In the genomic region with DNA sequence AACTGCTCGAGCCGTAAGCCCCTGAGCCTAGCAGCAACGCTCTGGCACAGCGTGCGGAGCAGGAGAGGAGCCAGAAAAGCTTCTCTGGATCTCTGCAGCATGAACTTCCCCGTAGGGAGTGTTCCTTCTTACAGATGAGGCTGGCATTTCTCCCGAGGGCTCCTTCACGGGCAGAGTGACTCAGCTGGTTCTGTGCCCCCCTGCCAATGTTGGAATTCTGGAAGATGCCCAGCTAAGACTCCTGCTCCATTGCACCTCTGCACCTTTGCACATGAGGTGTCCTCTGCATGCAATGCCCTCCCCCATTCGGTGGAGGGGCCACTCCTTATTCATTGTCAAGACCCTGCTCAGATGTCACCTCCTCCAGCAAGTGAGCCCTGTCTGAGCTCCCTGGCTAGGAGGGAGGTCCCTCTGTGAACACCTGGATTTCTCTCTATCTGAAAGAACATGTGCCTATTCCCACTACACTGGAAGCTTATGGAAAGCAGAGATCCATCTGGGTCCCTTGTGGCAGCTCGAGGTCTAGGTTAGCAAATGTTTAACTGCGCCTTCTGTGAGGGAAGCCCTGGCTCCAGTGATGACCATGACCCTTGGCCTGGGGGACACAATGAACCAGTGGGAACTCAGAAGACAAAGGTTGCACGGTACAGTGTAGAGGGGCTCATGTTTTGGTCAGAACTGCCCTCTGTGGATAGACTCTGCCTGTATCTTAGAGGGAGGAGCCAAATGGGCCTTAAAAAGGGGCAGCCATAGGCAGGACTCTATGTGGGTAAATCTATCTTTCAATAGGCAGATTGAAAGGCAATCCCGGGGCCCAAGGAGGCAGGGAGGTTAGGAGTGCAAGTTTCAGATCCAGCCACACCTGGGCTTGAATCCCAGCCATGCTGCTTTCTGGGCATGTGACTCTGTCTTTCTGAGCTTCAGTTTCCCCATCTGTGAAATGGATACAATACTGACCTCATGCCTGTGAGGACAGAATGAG, we compare ENCODE assay signal across 1 cellular context.
TF ChIP-seq lines count a peak whose summit lies in the region.

No MANE protein-coding gene starts in this region.

TF ChIP-seq in HepG2, 621 proteins besides CTCF, POLR2A, EP300 and RAD21 (continued from another document and continues in another):
- TF ChIP-seq, protein P1, sequence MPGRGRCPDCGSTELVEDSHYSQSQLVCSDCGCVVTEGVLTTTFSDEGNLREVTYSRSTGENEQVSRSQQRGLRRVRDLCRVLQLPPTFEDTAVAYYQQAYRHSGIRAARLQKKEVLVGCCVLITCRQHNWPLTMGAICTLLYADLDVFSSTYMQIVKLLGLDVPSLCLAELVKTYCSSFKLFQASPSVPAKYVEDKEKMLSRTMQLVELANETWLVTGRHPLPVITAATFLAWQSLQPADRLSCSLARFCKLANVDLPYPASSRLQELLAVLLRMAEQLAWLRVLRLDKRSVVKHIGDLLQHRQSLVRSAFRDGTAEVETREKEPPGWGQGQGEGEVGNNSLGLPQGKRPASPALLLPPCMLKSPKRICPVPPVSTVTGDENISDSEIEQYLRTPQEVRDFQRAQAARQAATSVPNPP (CRISPR knock-in tag; IDR thresholded peaks at IDR 0.05), result no peak; the same call in 1 of the 2 replicates
- no peak for TF ChIP-seq JARID2 (CRISPR knock-in tag; IDR thresholded peaks at IDR 0.05; ENCODE audit: insufficient replicate concordance)
- TF ChIP-seq, protein P2, sequence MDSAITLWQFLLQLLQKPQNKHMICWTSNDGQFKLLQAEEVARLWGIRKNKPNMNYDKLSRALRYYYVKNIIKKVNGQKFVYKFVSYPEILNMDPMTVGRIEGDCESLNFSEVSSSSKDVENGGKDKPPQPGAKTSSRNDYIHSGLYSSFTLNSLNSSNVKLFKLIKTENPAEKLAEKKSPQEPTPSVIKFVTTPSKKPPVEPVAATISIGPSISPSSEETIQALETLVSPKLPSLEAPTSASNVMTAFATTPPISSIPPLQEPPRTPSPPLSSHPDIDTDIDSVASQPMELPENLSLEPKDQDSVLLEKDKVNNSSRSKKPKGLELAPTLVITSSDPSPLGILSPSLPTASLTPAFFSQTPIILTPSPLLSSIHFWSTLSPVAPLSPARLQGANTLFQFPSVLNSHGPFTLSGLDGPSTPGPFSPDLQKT (CRISPR knock-in tag; IDR thresholded peaks at IDR 0.05; ENCODE audit: borderline replicate concordance), result no peak
- TF ChIP-seq, protein P3, sequence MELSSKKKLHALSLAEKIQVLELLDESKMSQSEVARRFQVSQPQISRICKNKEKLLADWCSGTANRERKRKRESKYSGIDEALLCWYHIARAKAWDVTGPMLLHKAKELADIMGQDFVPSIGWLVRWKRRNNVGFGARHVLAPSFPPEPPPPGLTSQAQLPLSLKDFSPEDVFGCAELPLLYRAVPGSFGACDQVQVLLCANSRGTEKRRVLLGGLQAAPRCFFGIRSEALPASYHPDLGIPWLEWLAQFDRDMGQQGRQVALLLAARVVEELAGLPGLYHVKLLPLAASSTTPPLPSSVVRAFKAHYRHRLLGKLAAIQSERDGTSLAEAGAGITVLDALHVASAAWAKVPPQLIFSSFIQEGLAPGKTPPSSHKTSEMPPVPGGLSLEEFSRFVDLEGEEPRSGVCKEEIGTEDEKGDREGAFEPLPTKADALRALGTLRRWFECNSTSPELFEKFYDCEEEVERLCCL (CRISPR knock-in tag; IDR thresholded peaks at IDR 0.05; ENCODE audit: borderline replicate concordance), result no peak
- TF ChIP-seq, protein P4, sequence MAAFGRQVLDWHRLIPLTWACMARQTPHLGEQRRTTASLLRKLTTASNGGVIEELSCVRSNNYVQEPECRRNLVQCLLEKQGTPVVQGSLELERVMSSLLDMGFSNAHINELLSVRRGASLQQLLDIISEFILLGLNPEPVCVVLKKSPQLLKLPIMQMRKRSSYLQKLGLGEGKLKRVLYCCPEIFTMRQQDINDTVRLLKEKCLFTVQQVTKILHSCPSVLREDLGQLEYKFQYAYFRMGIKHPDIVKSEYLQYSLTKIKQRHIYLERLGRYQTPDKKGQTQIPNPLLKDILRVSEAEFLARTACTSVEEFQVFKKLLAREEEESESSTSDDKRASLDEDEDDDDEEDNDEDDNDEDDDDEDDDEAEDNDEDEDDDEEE (CRISPR knock-in tag; IDR thresholded peaks at IDR 0.05), result no peak
- TF ChIP-seq ZFP36 (IDR thresholded peaks at IDR 0.05; ENCODE audit: borderline replicate concordance, low read depth, low read length, partially characterized antibody), result no peak
- no peak for TF ChIP-seq SNAI1 (CRISPR knock-in tag; IDR thresholded peaks at IDR 0.05; ENCODE audit: borderline replicate concordance)
- TF ChIP-seq, protein P5, sequence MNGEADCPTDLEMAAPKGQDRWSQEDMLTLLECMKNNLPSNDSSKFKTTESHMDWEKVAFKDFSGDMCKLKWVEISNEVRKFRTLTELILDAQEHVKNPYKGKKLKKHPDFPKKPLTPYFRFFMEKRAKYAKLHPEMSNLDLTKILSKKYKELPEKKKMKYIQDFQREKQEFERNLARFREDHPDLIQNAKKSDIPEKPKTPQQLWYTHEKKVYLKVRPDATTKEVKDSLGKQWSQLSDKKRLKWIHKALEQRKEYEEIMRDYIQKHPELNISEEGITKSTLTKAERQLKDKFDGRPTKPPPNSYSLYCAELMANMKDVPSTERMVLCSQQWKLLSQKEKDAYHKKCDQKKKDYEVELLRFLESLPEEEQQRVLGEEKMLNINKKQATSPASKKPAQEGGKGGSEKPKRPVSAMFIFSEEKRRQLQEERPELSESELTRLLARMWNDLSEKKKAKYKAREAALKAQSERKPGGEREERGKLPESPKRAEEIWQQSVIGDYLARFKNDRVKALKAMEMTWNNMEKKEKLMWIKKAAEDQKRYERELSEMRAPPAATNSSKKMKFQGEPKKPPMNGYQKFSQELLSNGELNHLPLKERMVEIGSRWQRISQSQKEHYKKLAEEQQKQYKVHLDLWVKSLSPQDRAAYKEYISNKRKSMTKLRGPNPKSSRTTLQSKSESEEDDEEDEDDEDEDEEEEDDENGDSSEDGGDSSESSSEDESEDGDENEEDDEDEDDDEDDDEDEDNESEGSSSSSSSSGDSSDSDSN (CRISPR knock-in tag; IDR thresholded peaks at IDR 0.05), result peak; percentile 60; the same call in 1 of the 2 replicates
- TF ChIP-seq, protein P6, sequence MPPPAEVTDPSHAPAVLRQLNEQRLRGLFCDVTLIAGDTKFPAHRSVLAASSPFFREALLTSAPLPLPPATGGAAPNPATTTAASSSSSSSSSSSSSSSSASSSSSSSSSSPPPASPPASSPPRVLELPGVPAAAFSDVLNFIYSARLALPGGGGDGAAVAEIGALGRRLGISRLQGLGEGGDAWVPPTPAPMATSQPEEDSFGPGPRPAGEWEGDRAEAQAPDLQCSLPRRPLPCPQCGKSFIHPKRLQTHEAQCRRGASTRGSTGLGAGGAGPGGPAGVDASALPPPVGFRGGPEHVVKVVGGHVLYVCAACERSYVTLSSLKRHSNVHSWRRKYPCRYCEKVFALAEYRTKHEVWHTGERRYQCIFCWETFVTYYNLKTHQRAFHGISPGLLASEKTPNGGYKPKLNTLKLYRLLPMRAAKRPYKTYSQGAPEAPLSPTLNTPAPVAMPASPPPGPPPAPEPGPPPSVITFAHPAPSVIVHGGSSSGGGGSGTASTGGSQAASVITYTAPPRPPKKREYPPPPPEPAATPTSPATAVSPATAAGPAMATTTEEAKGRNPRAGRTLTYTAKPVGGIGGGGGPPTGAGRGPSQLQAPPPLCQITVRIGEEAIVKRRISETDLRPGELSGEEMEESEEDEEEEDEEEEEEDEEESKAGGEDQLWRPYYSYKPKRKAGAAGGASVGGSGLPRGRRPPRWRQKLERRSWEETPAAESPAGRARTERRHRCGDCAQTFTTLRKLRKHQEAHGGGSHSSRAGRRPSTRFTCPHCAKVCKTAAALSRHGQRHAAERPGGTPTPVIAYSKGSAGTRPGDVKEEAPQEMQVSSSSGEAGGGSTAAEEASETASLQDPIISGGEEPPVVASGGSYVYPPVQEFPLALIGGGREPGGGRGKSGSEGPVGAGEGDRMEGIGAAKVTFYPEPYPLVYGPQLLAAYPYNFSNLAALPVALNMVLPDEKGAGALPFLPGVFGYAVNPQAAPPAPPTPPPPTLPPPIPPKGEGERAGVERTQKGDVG (CRISPR knock-in tag; IDR thresholded peaks at IDR 0.05; ENCODE audit: borderline replicate concordance), result 0 out of 2 replicates have a peak, but pooled peaks have one; percentile 41
- TF ChIP-seq SMC3 (IDR thresholded peaks at IDR 0.05; ENCODE audit: low read length), result peak; percentile 7; the same call in 1 of the 2 replicates
- TF ChIP-seq, protein P7, sequence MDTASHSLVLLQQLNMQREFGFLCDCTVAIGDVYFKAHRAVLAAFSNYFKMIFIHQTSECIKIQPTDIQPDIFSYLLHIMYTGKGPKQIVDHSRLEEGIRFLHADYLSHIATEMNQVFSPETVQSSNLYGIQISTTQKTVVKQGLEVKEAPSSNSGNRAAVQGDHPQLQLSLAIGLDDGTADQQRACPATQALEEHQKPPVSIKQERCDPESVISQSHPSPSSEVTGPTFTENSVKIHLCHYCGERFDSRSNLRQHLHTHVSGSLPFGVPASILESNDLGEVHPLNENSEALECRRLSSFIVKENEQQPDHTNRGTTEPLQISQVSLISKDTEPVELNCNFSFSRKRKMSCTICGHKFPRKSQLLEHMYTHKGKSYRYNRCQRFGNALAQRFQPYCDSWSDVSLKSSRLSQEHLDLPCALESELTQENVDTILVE (CRISPR knock-in tag; IDR thresholded peaks at IDR 0.05), result peak; percentile 79; the same call in 1 of the 2 replicates
- 0 out of 2 replicates have a peak, but pooled peaks have one; percentile 43 for TF ChIP-seq ZNF264 (CRISPR knock-in tag; IDR thresholded peaks at IDR 0.05)
- TF ChIP-seq ZNF776 (CRISPR knock-in tag; IDR thresholded peaks at IDR 0.05), result no peak
- TF ChIP-seq, protein P8, sequence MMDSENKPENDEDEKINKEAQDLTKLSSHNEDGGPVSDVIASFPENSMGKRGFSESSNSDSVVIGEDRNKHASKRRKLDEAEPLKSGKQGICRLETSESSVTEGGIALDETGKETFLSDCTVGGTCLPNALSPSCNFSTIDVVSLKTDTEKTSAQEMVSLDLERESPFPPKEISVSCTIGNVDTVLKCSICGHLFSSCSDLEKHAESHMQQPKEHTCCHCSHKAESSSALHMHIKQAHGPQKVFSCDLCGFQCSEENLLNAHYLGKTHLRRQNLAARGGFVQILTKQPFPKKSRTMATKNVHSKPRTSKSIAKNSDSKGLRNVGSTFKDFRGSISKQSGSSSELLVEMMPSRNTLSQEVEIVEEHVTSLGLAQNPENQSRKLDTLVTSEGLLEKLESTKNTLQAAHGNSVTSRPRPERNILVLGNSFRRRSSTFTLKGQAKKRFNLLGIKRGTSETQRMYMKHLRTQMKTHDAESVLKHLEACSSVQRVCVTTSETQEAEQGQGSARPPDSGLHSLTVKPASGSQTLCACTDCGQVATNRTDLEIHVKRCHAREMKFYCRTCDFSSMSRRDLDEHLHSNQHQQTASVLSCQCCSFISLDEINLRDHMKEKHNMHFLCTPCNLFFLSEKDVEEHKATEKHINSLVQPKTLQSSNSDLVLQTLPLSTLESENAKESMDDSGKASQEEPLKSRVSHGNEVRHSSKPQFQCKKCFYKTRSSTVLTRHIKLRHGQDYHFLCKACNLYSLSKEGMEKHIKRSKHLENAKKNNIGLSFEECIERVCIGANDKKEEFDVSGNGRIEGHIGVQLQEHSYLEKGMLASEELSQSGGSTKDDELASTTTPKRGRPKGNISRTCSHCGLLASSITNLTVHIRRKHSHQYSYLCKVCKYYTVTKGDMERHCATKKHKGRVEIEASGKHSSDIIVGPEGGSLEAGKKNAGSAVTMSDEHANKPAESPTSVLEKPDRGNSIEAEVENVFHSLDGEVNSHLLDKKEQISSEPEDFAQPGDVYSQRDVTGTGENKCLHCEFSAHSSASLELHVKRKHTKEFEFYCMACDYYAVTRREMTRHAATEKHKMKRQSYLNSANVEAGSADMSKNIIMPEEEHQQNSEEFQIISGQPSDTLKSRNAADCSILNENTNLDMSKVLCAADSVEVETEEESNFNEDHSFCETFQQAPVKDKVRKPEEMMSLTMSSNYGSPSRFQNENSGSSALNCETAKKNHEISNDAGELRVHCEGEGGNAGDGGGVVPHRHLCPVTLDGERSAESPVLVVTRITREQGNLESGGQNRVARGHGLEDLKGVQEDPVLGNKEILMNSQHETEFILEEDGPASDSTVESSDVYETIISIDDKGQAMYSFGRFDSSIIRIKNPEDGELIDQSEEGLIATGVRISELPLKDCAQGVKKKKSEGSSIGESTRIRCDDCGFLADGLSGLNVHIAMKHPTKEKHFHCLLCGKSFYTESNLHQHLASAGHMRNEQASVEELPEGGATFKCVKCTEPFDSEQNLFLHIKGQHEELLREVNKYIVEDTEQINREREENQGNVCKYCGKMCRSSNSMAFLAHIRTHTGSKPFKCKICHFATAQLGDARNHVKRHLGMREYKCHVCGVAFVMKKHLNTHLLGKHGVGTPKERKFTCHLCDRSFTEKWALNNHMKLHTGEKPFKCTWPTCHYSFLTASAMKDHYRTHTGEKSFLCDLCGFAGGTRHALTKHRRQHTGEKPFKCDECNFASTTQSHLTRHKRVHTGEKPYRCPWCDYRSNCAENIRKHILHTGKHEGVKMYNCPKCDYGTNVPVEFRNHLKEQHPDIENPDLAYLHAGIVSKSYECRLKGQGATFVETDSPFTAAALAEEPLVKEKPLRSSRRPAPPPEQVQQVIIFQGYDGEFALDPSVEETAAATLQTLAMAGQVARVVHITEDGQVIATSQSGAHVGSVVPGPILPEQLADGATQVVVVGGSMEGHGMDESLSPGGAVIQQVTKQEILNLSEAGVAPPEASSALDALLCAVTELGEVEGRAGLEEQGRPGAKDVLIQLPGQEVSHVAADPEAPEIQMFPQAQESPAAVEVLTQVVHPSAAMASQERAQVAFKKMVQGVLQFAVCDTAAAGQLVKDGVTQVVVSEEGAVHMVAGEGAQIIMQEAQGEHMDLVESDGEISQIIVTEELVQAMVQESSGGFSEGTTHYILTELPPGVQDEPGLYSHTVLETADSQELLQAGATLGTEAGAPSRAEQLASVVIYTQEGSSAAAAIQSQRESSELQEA (CRISPR knock-in tag; IDR thresholded peaks at IDR 0.05; ENCODE audit: not compliant biosample characterization), result no peak
- TF ChIP-seq IKZF4 (CRISPR knock-in tag; IDR thresholded peaks at IDR 0.05; ENCODE audit: borderline replicate concordance, low read depth, not compliant biosample characterization), result peak; percentile 60
- no peak; the same call in 1 of the 2 replicates for TF ChIP-seq SAFB2 (CRISPR knock-in tag; IDR thresholded peaks at IDR 0.05; ENCODE audit: borderline replicate concordance, low read depth)
